16 cellular contexts compared by ENCODE assay signal in the genomic region with DNA sequence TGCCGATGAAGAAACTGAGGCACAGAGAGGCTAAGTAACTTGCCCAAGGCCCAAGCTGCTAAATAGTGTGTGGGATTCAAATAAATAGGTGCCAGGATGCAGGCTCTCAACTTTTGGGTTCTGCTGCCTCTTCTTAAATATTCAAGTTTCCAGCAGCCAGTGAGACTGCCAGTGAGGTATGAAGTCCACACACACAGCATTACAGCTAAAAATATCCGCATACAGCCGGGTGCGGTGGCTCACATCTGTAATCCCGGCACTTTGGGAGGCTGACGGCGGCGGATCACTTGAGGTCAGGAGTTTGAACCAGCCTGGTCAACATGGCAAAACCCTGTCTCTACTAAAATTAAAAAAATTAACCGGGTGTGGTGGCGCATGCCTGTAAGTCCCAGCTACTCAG.
"Had no signal": no experiment of that assay in that cellular context is flagged by ENCODE, and none has a peak within 500 bp of the region (broad histone marks: within the 10 kb centered on the region; RNA-seq: fewer than 3 reads in every experiment).

No MANE protein-coding gene starts in this region.

- DNase-seq: activated CD4-positive, alpha-beta T cell treated with anti-CD3 and anti-CD28 coated beads for 1 hour; activated CD4-positive, alpha-beta T cell treated with anti-CD3 and anti-CD28 coated beads, Interleukin-2, amount 50 U/mL, for 4 hours; activated gamma-delta T cell treated with Interleukin-2 at 50 U/mL for 16 hours; adrenal gland; foreskin melanocyte; natural killer cell; pancreas; stimulated activated naive CD8-positive, alpha-beta T cell treated with anti-CD3 and anti-CD28 coated beads, Interleukin-15, Interleukin-2, amounts not matched to agents 100 U/mL and 50 U/mL, for 24 hours; SW 1271; WERI-Rb-1 had no signal

- H3K36me3 ChIP-seq: WERI-Rb-1 had no signal

- H3K4me3 Mint-ChIP-seq: natural killer cell, type B pancreatic cell had no signal

- H3K27me3 ChIP-seq: adrenal gland, neutrophil, pancreas, suprapubic skin had no signal

- H3K27ac ChIP-seq: adrenal gland, epithelial cell of prostate, neutrophil, pancreas, suprapubic skin, WERI-Rb-1 had no signal

- H3K27ac Mint-ChIP-seq: activated naive CD4-positive, alpha-beta T cell treated with anti-CD3 and anti-CD28 coated beads, Interleukin-2, amount 50 U/mL, for 72 hours; natural killer cell; type B pancreatic cell had no signal

- H3K9me3 ChIP-seq: adrenal gland, neutrophil, pancreas, suprapubic skin had no signal

- H3K4me3 ChIP-seq: adrenal gland, pancreas, suprapubic skin had no signal

- FAIRE-seq: bronchial epithelial cell, pancreas had no signal

- H3K4me1 ChIP-seq: adrenal gland, pancreas had no signal

- H3K4me1 Mint-ChIP-seq: natural killer cell had no signal

- H3K9me3 Mint-ChIP-seq: activated naive CD4-positive, alpha-beta T cell treated with anti-CD3 and anti-CD28 coated beads, Interleukin-2, amount 50 U/mL, for 72 hours; natural killer cell; type B pancreatic cell had no signal

- H3K27me3 Mint-ChIP-seq: type B pancreatic cell had no signal

- H3K36me3 Mint-ChIP-seq: activated naive CD4-positive, alpha-beta T cell treated with anti-CD3 and anti-CD28 coated beads, Interleukin-2, amount 50 U/mL, for 72 hours; natural killer cell had no signal
